8 cellular contexts compared by ENCODE assay signal in genomic region chr1:43227138-43227836, GRCh38. TPM values are rescaled to one million over a fixed set of nuclear protein-coding genes. Genes with fewer than 3 reads are reported as not detected.
A peak's percentile ranks its signal among the peaks of the same experiment; 100 is the strongest.
DNase-seq lines count a peak whose midpoint lies in the region; ATAC-seq and TF ChIP-seq lines count a peak whose summit lies in the region.

No MANE protein-coding gene starts in this region.

- H3K36me3 ChIP-seq in left lung: no peaks in the 10 kb centered on the region

- H3K23ac ChIP-seq in H9 (ENCODE audit: insufficient read length, low read depth, low read length): no peak overlapping the region

- H4K8ac ChIP-seq in H9 (replicated peaks; ENCODE audit: insufficient read length, low read depth, low read length): no peak overlapping the region

- H3K9me3 Mint-ChIP-seq in CD14-positive monocyte (no peaks in the 10 kb centered on the region), H9 (no peaks in the 10 kb centered on the region)
- no peaks in the 10 kb centered on the region for H3K9me3 Mint-ChIP-seq in activated CD4-positive, alpha-beta T cell treated with anti-CD3 and anti-CD28 coated beads for 36 hours (ENCODE audit: low read depth)

- no peak overlapping the region for H3K56ac ChIP-seq in H9 (ENCODE audit: insufficient read length, low read depth, low read length)

- H3K14ac ChIP-seq in H9 (ENCODE audit: insufficient read depth, low read length): no peak overlapping the region

- peak; percentile 61 for DNase-seq in CD14-positive monocyte (ENCODE audit: low spot score)
- peak; percentile 91 for DNase-seq in H9
- peak; percentile 18 for DNase-seq in NCI-H446 treated with DMSO at 0.1 percent for 48 hours (lab: John Stamatoyannopoulos, UW)
- DNase-seq in activated CD4-positive, alpha-beta T cell treated with anti-CD3 and anti-CD28 coated beads for 36 hours: peak; percentile 92
- peak; percentile 82 for DNase-seq in choroid plexus epithelial cell (ENCODE audit: low read depth)
- DNase-seq in left lung: peak; percentile 84 to 86
- DNase-seq in stimulated activated CD4-positive, alpha-beta T cell treated with anti-CD3 and anti-CD28 coated beads, TNF-alpha, amount 100 ng/mL, for 1 hour (ENCODE audit: low read depth in 3 of 3, low spot score in 1 of 3): peak; percentile 47 to 85 (median 67)

- H3K79me1 ChIP-seq in H9 (ENCODE audit: insufficient read depth, low read depth, low read length, poor library complexity, severe bottlenecking): no peaks in the 10 kb centered on the region

- no peak overlapping the region for H3K4me3 ChIP-seq in choroid plexus epithelial cell (ENCODE audit: low read depth, low read length)
- no peak overlapping the region for H3K4me3 ChIP-seq in left lung

- H2BK20ac ChIP-seq in H9 (ENCODE audit: low read depth, low read length, poor library complexity, severe bottlenecking): no peak overlapping the region

- H3K36me3 Mint-ChIP-seq in CD14-positive monocyte (no peaks in the 10 kb centered on the region), H9 (ENCODE audit: insufficient read depth in 1 of 3, low read depth in 3 of 3) (no peaks in the 10 kb centered on the region)
- H3K36me3 Mint-ChIP-seq in activated CD4-positive, alpha-beta T cell treated with anti-CD3 and anti-CD28 coated beads for 36 hours (ENCODE audit: low read depth): no peaks in the 10 kb centered on the region

- no peak overlapping the region for H2AK5ac ChIP-seq in H9 (ENCODE audit: insufficient read length, low read length)

- no peak overlapping the region for H4K91ac ChIP-seq in H9 (ENCODE audit: insufficient read length, low read depth, low read length)

- H2BK12ac ChIP-seq in H9 (ENCODE audit: insufficient read length, low read depth, low read length): no peak overlapping the region

- CTCF ChIA-PET in activated CD4-positive, alpha-beta T cell treated with anti-CD3 and anti-CD28 coated beads for 36 hours (lab: Charles Lee): interaction anchor here (0.7 to 3.2 kb wide), 21 partner anchors 11 to 708 kb away, joined by 3 to 60 read pairs (median 4); partner anchors contain the start of genes CDC20, HYI, MED8 and SZT2

- H3K27me3 ChIP-seq in H9 (ENCODE audit: insufficient read depth, low read length) (no peaks in the 10 kb centered on the region), left lung (no peaks in the 10 kb centered on the region)

- no peak overlapping the region for H3T11ph ChIP-seq in H9 (ENCODE audit: low read length)

- H3K23me2 ChIP-seq in H9 (ENCODE audit: insufficient read length, low read depth, low read length, poor library complexity, severe bottlenecking): no peaks in the 10 kb centered on the region

- H2AFZ ChIP-seq in H9 (ENCODE audit: low read length): no peak overlapping the region

- H3K4me1 Mint-ChIP-seq in CD14-positive monocyte (peaks cover 7% of the 10 kb centered on the region), H9 (peaks cover 19 to 29% of the 10 kb centered on the region in 2 experiments)
- H3K4me1 Mint-ChIP-seq in activated CD4-positive, alpha-beta T cell treated with anti-CD3 and anti-CD28 coated beads for 36 hours: no peaks in the 10 kb centered on the region

- H4K20me1 ChIP-seq in H9 (ENCODE audit: control insufficient read depth, insufficient read depth, insufficient read length): no peaks in the 10 kb centered on the region

- H3K27ac Mint-ChIP-seq in CD14-positive monocyte: peak overlapping the region in 1 of 7 donors; percentile 36
- peak overlapping the region in 1 of 3 experiments; percentile 69; a peak in 2 of 7 replicates for H3K27ac Mint-ChIP-seq in H9
- no peak overlapping the region for H3K27ac Mint-ChIP-seq in activated CD4-positive, alpha-beta T cell treated with anti-CD3 and anti-CD28 coated beads for 36 hours

- no peak overlapping the region for H2BK15ac ChIP-seq in H9 (ENCODE audit: low read depth, low read length)

- no peak overlapping the region for H2BK120ac ChIP-seq in H9 (ENCODE audit: low read depth, low read length, poor library complexity, severe bottlenecking)

- H3K9me3 ChIP-seq in H9 (ENCODE audit: control insufficient read depth, low read depth, low read length) (no peaks in the 10 kb centered on the region), left lung (no peaks in the 10 kb centered on the region)

- no peak overlapping the region for H4K5ac ChIP-seq in H9 (ENCODE audit: insufficient read length, low read depth, low read length)

- peak; percentile 94 for TF ChIP-seq CTCF in CD14-positive monocyte (IDR thresholded peaks at IDR 0.05)
- TF ChIP-seq CTCF in H9 (conservative IDR thresholded peaks at IDR 0.05): peak; percentile 98
- peak; percentile 96 for TF ChIP-seq CTCF in choroid plexus epithelial cell (conservative IDR thresholded peaks at IDR 0.05; ENCODE audit: low read depth, low read length)
- TF ChIP-seq CTCF in left lung (IDR thresholded peaks at IDR 0.05): peak; percentile 91 to 99

- no peak overlapping the region for H3K18ac ChIP-seq in H9 (ENCODE audit: insufficient read length, low read depth, low read length)

- no peaks in the 10 kb centered on the region for H3K79me2 ChIP-seq in H9 (ENCODE audit: insufficient read depth, low read length)

- no CpG with 5 or more reads among the region's 12 CpGs for WGBS in H9 (ENCODE audit: extremely low coverage, insufficient read length, low lambda C conversion rate)

- H3K27me3 Mint-ChIP-seq in CD14-positive monocyte (ENCODE audit: low read depth in 3 of 3) (peaks cover 0 to 1% (median 1%) of the 10 kb centered on the region in 3 donors), H9 (ENCODE audit: low read depth) (peaks cover 8% of the 10 kb centered on the region)
- H3K27me3 Mint-ChIP-seq in activated CD4-positive, alpha-beta T cell treated with anti-CD3 and anti-CD28 coated beads for 36 hours: peaks cover 2% of the 10 kb centered on the region

- H3K9ac ChIP-seq in H9 (ENCODE audit: extremely low read depth, insufficient read length, low read length): no peak overlapping the region

- H3K4me3 Mint-ChIP-seq in CD14-positive monocyte: no peak overlapping the region
- H3K4me3 Mint-ChIP-seq in H9: no peak overlapping the region
- H3K4me3 Mint-ChIP-seq in activated CD4-positive, alpha-beta T cell treated with anti-CD3 and anti-CD28 coated beads for 36 hours: no peak overlapping the region

- no peak overlapping the region for H3K4ac ChIP-seq in H9 (ENCODE audit: low read depth, low read length)

- no peak overlapping the region for H3K4me2 ChIP-seq in H9 (ENCODE audit: insufficient read depth, insufficient read length, low read length)

- peak; percentile 93 for ATAC-seq in activated CD4-positive, alpha-beta T cell treated with anti-CD3 and anti-CD28 coated beads for 36 hours
- ATAC-seq in left lung (peak; percentile 94), HG03571 (IDR thresholded peaks at IDR 0.05; ENCODE audit: unreplicated experiment) (no peak)

- POLR2A ChIA-PET in activated CD4-positive, alpha-beta T cell treated with anti-CD3 and anti-CD28 coated beads for 36 hours (lab: Charles Lee): interaction anchor here (1.0 kb wide), 1 partner anchor 188 kb away, joined by 3 read pairs; no protein-coding TSS in a partner anchor

- no peak overlapping the region for H2BK5ac ChIP-seq in H9 (ENCODE audit: insufficient read length, low read length)

- intact Hi-C loops in CD14-positive monocyte (cut with micrococcal nuclease): loop anchor here (1.0 to 2.0 kb wide), 2 partner anchors 187 to 188 kb away; no protein-coding TSS in a partner anchor
- intact Hi-C loops in activated CD4-positive, alpha-beta T cell treated with anti-CD3 and anti-CD28 coated beads for 36 hours (cut with DNase I, micrococcal nuclease): loop anchor here (1.0 to 10.0 kb wide), 5 partner anchors 130 to 708 kb away; partner anchors contain the start of genes CDC20 (in 2 of the 2), ARTN (in 1 of the 2) and PTPRF (in 1 of the 2)
- intact Hi-C loops in left lung (cut with DNase I): no loop called here

- no peak overlapping the region for H3K27ac ChIP-seq in H9 (ENCODE audit: insufficient read length, low read depth, low read length)
- H3K27ac ChIP-seq in left lung: no peak overlapping the region

- H3K4me1 ChIP-seq in H9 (ENCODE audit: insufficient read depth, low read length) (no peaks in the 10 kb centered on the region), left lung (peaks cover 7% of the 10 kb centered on the region in 2 donors)

RNA-seq across cellular contexts. Expression of gene TMEM125, which starts 42.5 kb away (rescaled TPM):
- not detected for polyA plus RNA-seq in CD14-positive monocyte
- 19.1 and 19.6 TPM in 2 replicates for total RNA-seq in H9 (2021)
- total RNA-seq in activated CD4-positive, alpha-beta T cell treated with anti-CD3 and anti-CD28 coated beads for 36 hours: not detected
- 100 to 1,000 TPM; 104 to 202 TPM for total RNA-seq in left lung

RNA-seq across cellular contexts. Expression of gene CFAP57, which starts 55.2 kb away (rescaled TPM):
- under 1 TPM in 1 of 2 donors, not detected in 1; 0.05 TPM for polyA plus RNA-seq in CD14-positive monocyte
- total RNA-seq in H9 (2021) (0.11 and 0.33 TPM in 2 replicates), left lung (1 to 10 TPM in 1 of 2 donors, under 1 TPM in 1; 0.73 to 2.4 TPM)
- under 1 TPM in 1 of 2 experiments, not detected in 1; 0.11 TPM for total RNA-seq in activated CD4-positive, alpha-beta T cell treated with anti-CD3 and anti-CD28 coated beads for 36 hours

RNA-seq across cellular contexts. Expression of gene EBNA1BP2, which starts 55.2 kb away (rescaled TPM):
- polyA plus RNA-seq in CD14-positive monocyte: 10 to 100 TPM; 30.9 to 37.2 TPM
- 84.3 and 84.7 TPM in 2 replicates for total RNA-seq in H9 (2021)
- total RNA-seq in activated CD4-positive, alpha-beta T cell treated with anti-CD3 and anti-CD28 coated beads for 36 hours: 100 to 1,000 TPM; 100 to 114 TPM
- 10 to 100 TPM; 32.1 to 55.1 TPM for total RNA-seq in left lung

RNA-seq across cellular contexts. Expression of gene C1orf210, which starts 58.1 kb away (rescaled TPM):
- not detected for polyA plus RNA-seq in CD14-positive monocyte
- 5.9 and 6.3 TPM in 2 replicates for total RNA-seq in H9 (2021)
- total RNA-seq in activated CD4-positive, alpha-beta T cell treated with anti-CD3 and anti-CD28 coated beads for 36 hours: not detected
- total RNA-seq in left lung: 10 to 100 TPM; 13.1 to 22.5 TPM

Comparison
In these comparisons a context has a peak if more than half of its experiments do, and no peak if none do; other contexts are left out.
1. DNase-seq: peak in every context shown above with its lines; median percentile 92 in activated CD4-positive, alpha-beta T cell treated with anti-CD3 and anti-CD28 coated beads for 36 hours; 91 in H9; 85 in left lung; 82 in choroid plexus epithelial cell; 67 in stimulated activated CD4-positive, alpha-beta T cell treated with anti-CD3 and anti-CD28 coated beads, TNF-alpha, amount 100 ng/mL, for 1 hour; 61 in CD14-positive monocyte; 18 in NCI-H446 treated with DMSO at 0.1 percent for 48 hours.
2. RNA of gene TMEM125, which starts 42.5 kb away (total RNA-seq): 104 to 202 TPM in left lung and 19.1 to 19.6 TPM in H9; not detected in activated CD4-positive, alpha-beta T cell treated with anti-CD3 and anti-CD28 coated beads for 36 hours; every median in the first group is over 10 times any median in the second.
3. intact Hi-C loops: an anchor here in CD14-positive monocyte (1.0 to 2.0 kb wide) and activated CD4-positive, alpha-beta T cell treated with anti-CD3 and anti-CD28 coated beads for 36 hours (1.0 to 10.0 kb wide); none called in left lung.
4. Peak in every context shown above with its lines, with median percentiles within 50 percentile points of each other: CTCF ChIP-seq.